Comparison of ENCODE assay signal across 8 cellular contexts in genomic region chr19:34169475-34170199, GRCh38. TPM values are rescaled to one million over a fixed set of nuclear protein-coding genes. Genes with fewer than 3 reads are reported as not detected.
DNase-seq lines count a peak whose midpoint lies in the region; ATAC-seq and TF ChIP-seq lines count a peak whose summit lies in the region.
"Not testable (repeated sequence)": the region's sequence is repeated elsewhere in the genome, so short reads cannot be mapped to it uniquely, and the experiment has no call there.

No MANE protein-coding gene starts in this region.

- H3K36me3 ChIP-seq in HEK293 (ENCODE audit: control insufficient read depth in 2 of 2, insufficient read depth in 1 of 2, low read length in 2 of 2) = not testable (repeated sequence)
- peaks cover 14% of the 10 kb centered on the region for H3K36me3 ChIP-seq in OCI-LY7 (ENCODE audit: insufficient read depth, low read length)

- H3K4me3 ChIP-seq in HEK293 (ENCODE audit: low read depth, low read length); OCI-LY7 (ENCODE audit: low read depth, low read length, poor library complexity, severe bottlenecking): not testable (repeated sequence)

- H3K27ac Mint-ChIP-seq in activated CD8-positive, alpha-beta T cell treated with anti-CD3 and anti-CD28 coated beads for 36 hours = peak overlapping the region; percentile 20
- peak overlapping the region; percentile 8 for H3K27ac Mint-ChIP-seq in activated naive CD8-positive, alpha-beta T cell treated with anti-CD3 and anti-CD28 coated beads, Interleukin-2, amount 10 ng/mL, durations not matched to agents 7 days and 5 days
- H3K27ac Mint-ChIP-seq in memory B cell (peak overlapping the region; percentile 98), nephron (peak overlapping the region in 1 of 3 experiments; percentile 100)
- peak overlapping the region; percentile 56 for H3K27ac Mint-ChIP-seq in stimulated activated naive B cell treated with anti-CD40 and anti-IgM and Interleukin-4, amounts not matched to agents 10 μg/mL and 1 μg/mL and 100 μg/mL, for 72 hours

- intact Hi-C loops in OCI-LY7 (cut with micrococcal nuclease; ENCODE audit: unreplicated experiment) = not testable (repeated sequence)
- intact Hi-C loops in activated CD8-positive, alpha-beta T cell treated with anti-CD3 and anti-CD28 coated beads for 36 hours (cut with micrococcal nuclease) = loop anchor here (5.0 kb wide), 2 partner anchors 53 to 263 kb away; no protein-coding TSS in a partner anchor

- not testable (repeated sequence) for H4K20me1 ChIP-seq in OCI-LY7 (ENCODE audit: insufficient read depth, low read length)

- DNase-seq in CD1c-positive myeloid dendritic cell (ENCODE audit: extremely low spot score) = peak; percentile 26
- DNase-seq in OCI-LY7 (ENCODE audit: low spot score); activated CD8-positive, alpha-beta T cell treated with anti-CD3 and anti-CD28 coated beads for 36 hours; activated naive CD8-positive, alpha-beta T cell treated with anti-CD3 and anti-CD28 coated beads, Interleukin-2, amount 10 ng/mL, durations not matched to agents 7 days and 5 days; memory B cell (ENCODE audit: low spot score in 2 of 2); stimulated activated naive B cell treated with anti-CD40 and anti-IgM and Interleukin-4, amounts not matched to agents 10 μg/mL and 1 μg/mL and 100 μg/mL, for 72 hours: not testable (repeated sequence)

- not testable (repeated sequence) for H3K4me3 Mint-ChIP-seq in activated CD8-positive, alpha-beta T cell treated with anti-CD3 and anti-CD28 coated beads for 36 hours; activated naive CD8-positive, alpha-beta T cell treated with anti-CD3 and anti-CD28 coated beads, Interleukin-2, amount 10 ng/mL, durations not matched to agents 7 days and 5 days; stimulated activated naive B cell treated with anti-CD40 and anti-IgM and Interleukin-4, amounts not matched to agents 10 μg/mL and 1 μg/mL and 100 μg/mL, for 72 hours
- H3K4me3 Mint-ChIP-seq in memory B cell = peak overlapping the region; percentile 27
- peak overlapping the region; percentile 38 to 51 (median 43) for H3K4me3 Mint-ChIP-seq in nephron

- CTCF ChIA-PET in HEK293 (lab: Yijun Ruan, JAX) = interaction anchor here (0.6 to 7.9 kb wide), 12 partner anchors 10 to 392 kb away, joined by 3 to 64 read pairs (median 4); no protein-coding TSS in a partner anchor
- CTCF ChIA-PET in OCI-LY7 (lab: Charles Lee; ENCODE audit: unreplicated experiment) = not testable (repeated sequence)
- CTCF ChIA-PET in activated CD8-positive, alpha-beta T cell treated with anti-CD3 and anti-CD28 coated beads for 36 hours (lab: Charles Lee) = interaction anchor here (1.4 to 1.6 kb wide), 2 partner anchors 24 to 49 kb away, joined by 4 to 5 read pairs; no protein-coding TSS in a partner anchor

- peaks cover 28% of the 10 kb centered on the region for H3K79me2 ChIP-seq in OCI-LY7 (ENCODE audit: insufficient read depth, low read depth, low read length)

- not testable (repeated sequence) for H3K27me3 Mint-ChIP-seq in activated CD8-positive, alpha-beta T cell treated with anti-CD3 and anti-CD28 coated beads for 36 hours; activated naive CD8-positive, alpha-beta T cell treated with anti-CD3 and anti-CD28 coated beads, Interleukin-2, amount 10 ng/mL, durations not matched to agents 7 days and 5 days; memory B cell; nephron (ENCODE audit: low read depth); stimulated activated naive B cell treated with anti-CD40 and anti-IgM and Interleukin-4, amounts not matched to agents 10 μg/mL and 1 μg/mL and 100 μg/mL, for 72 hours

- not testable (repeated sequence) for H3K9me3 Mint-ChIP-seq in activated CD8-positive, alpha-beta T cell treated with anti-CD3 and anti-CD28 coated beads for 36 hours; activated naive CD8-positive, alpha-beta T cell treated with anti-CD3 and anti-CD28 coated beads, Interleukin-2, amount 10 ng/mL, durations not matched to agents 7 days and 5 days; memory B cell; nephron; stimulated activated naive B cell treated with anti-CD40 and anti-IgM and Interleukin-4, amounts not matched to agents 10 μg/mL and 1 μg/mL and 100 μg/mL, for 72 hours

- peaks cover 15% of the 10 kb centered on the region for H3K4me1 Mint-ChIP-seq in activated CD8-positive, alpha-beta T cell treated with anti-CD3 and anti-CD28 coated beads for 36 hours (ENCODE audit: low read depth)
- H3K4me1 Mint-ChIP-seq in activated naive CD8-positive, alpha-beta T cell treated with anti-CD3 and anti-CD28 coated beads, Interleukin-2, amount 10 ng/mL, durations not matched to agents 7 days and 5 days = peaks cover 15% of the 10 kb centered on the region
- H3K4me1 Mint-ChIP-seq in memory B cell (peaks cover 18% of the 10 kb centered on the region), nephron (peaks cover 24% of the 10 kb centered on the region)
- peaks cover 13 to 35% of the 10 kb centered on the region in 2 donors for H3K4me1 Mint-ChIP-seq in stimulated activated naive B cell treated with anti-CD40 and anti-IgM and Interleukin-4, amounts not matched to agents 10 μg/mL and 1 μg/mL and 100 μg/mL, for 72 hours

- H3K4me2 ChIP-seq in OCI-LY7 (ENCODE audit: low read length) = peak overlapping the region; percentile 75; the same call in 1 of the 2 replicates

- H3K9me3 ChIP-seq in HEK293 (ENCODE audit: control insufficient read depth, insufficient read depth, low read depth, low read length); OCI-LY7 (ENCODE audit: low read length): not testable (repeated sequence)

- peaks cover 14% of the 10 kb centered on the region for H3K36me3 Mint-ChIP-seq in activated CD8-positive, alpha-beta T cell treated with anti-CD3 and anti-CD28 coated beads for 36 hours (ENCODE audit: low read depth)
- H3K36me3 Mint-ChIP-seq in activated naive CD8-positive, alpha-beta T cell treated with anti-CD3 and anti-CD28 coated beads, Interleukin-2, amount 10 ng/mL, durations not matched to agents 7 days and 5 days; memory B cell; nephron (ENCODE audit: low read depth); stimulated activated naive B cell treated with anti-CD40 and anti-IgM and Interleukin-4, amounts not matched to agents 10 μg/mL and 1 μg/mL and 100 μg/mL, for 72 hours: not testable (repeated sequence)

- peaks cover 17% of the 10 kb centered on the region for H3K4me1 ChIP-seq in HEK293 (ENCODE audit: control insufficient read depth, insufficient read depth, low read length)
- peaks cover 26% of the 10 kb centered on the region for H3K4me1 ChIP-seq in OCI-LY7 (ENCODE audit: insufficient read depth, low read length, poor library complexity, severe bottlenecking)

- H3K9me2 ChIP-seq in OCI-LY7 (ENCODE audit: insufficient read depth, low read length) = not testable (repeated sequence)

- ATAC-seq in activated CD8-positive, alpha-beta T cell treated with anti-CD3 and anti-CD28 coated beads for 36 hours; activated naive CD8-positive, alpha-beta T cell treated with anti-CD3 and anti-CD28 coated beads, Interleukin-2, amount 10 ng/mL, durations not matched to agents 7 days and 5 days (ENCODE audit: low read depth); memory B cell (ENCODE audit: low read depth); stimulated activated naive B cell treated with anti-CD40 and anti-IgM and Interleukin-4, amounts not matched to agents 10 μg/mL and 1 μg/mL and 100 μg/mL, for 72 hours (replicated peaks): not testable (repeated sequence)

- POLR2A ChIA-PET in HEK293 (lab: Yijun Ruan, JAX) = interaction anchor here (1.1 to 2.6 kb wide), 3 partner anchors 12 to 19 kb away, joined by 3 to 16 read pairs (median 10); no protein-coding TSS in a partner anchor
- POLR2A ChIA-PET in OCI-LY7 (lab: Charles Lee) = interaction anchor here (1.5 kb wide), 1 partner anchor 35 kb away, joined by 3 read pairs; no protein-coding TSS in a partner anchor
- POLR2A ChIA-PET in activated CD8-positive, alpha-beta T cell treated with anti-CD3 and anti-CD28 coated beads for 36 hours (lab: Charles Lee); activated naive CD8-positive, alpha-beta T cell treated with anti-CD3 and anti-CD28 coated beads, Interleukin-2, amount 10 ng/mL, durations not matched to agents 7 days and 5 days (lab: Charles Lee): not testable (repeated sequence)

- H3K27ac ChIP-seq in HEK293 (ENCODE audit: extremely low read depth, low read depth, low read length) = not testable (repeated sequence)
- peak overlapping the region; percentile 91 for H3K27ac ChIP-seq in OCI-LY7 (ENCODE audit: low read depth, low read length, poor library complexity, severe bottlenecking)

- not testable (repeated sequence) for BruUV-seq in OCI-LY7 (replicated peaks; lab: Mats Ljungman, UMichigan)

- TF ChIP-seq CTCF in HEK293 (tag by site-specific recombination; IDR thresholded peaks at IDR 0.05); OCI-LY7 (conservative IDR thresholded peaks at IDR 0.05; ENCODE audit: low read length); activated CD8-positive, alpha-beta T cell treated with anti-CD3 and anti-CD28 coated beads for 36 hours (IDR thresholded peaks at IDR 0.05); nephron (IDR thresholded peaks at IDR 0.05; ENCODE audit: unreplicated experiment in 3 of 3): not testable (repeated sequence)

- H2AFZ ChIP-seq in OCI-LY7 (ENCODE audit: low read length) = peak overlapping the region; percentile 89; the same call in 1 of the 2 replicates

RNA-seq across cellular contexts. Expression of gene LSM14A, which starts 2.7 kb away (rescaled TPM):
- total RNA-seq in OCI-LY7 (2014; rRNA removed; shearing (Covaris generic)) = 151 and 182 TPM in 2 replicates
- 189 and 234 TPM in 2 replicates for total RNA-seq in OCI-LY7 (2022)
- 10 to 100 TPM; 98.6 to 99.3 TPM for total RNA-seq in activated CD8-positive, alpha-beta T cell treated with anti-CD3 and anti-CD28 coated beads for 36 hours
- 100 to 1,000 TPM; 141 to 156 TPM for total RNA-seq in activated naive CD8-positive, alpha-beta T cell treated with anti-CD3 and anti-CD28 coated beads, Interleukin-2, amount 10 ng/mL, durations not matched to agents 7 days and 5 days
